ENCODE assay signal across 1 cellular context in the genomic region with DNA sequence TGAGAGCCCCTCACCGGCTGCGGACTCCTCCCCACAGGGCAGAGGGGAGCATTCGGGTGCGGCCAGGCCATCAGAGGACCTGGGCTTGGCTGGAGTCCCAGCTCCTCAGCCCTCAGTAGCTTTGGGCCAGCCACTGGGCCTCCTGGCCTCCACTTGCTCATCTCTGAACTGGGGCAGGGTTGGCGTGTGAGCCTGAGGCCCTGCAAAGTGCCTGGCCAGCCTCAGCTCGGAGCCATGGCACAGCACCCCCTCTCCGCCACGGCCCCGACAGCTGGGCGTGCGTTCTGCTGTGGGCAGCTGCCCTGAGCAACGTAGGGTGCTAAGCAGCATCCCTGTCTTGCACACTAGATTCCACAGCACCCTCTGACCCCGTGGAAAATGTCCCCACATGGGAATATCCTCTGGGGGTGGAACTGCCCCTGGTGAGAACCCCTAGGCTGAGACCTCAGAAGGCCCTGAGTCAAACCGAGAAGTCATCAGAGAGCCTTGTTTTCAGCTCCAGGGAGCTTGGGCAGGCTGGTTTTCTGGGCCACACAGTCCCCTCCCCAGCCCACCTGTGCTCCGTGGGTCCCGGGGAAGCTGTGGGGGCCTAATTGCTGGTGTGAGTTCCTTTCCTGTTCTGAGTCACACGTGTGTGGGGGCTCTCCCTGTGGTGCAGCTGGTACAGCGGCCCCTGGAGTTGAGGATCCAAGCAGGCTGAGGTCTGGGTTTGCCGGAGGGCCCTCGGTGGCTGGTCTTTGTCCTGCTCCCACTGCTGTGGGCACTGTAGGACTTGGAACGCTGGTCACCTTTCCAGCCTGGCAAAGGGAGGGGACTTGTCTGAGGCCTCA.
TF ChIP-seq lines count a peak whose summit lies in the region.

No MANE protein-coding gene starts in this region.

TF ChIP-seq in GM12878, 131 proteins besides CTCF, POLR2A, EP300 and RAD21 (continued from another document and continues in another):
- TF ChIP-seq, protein P1, sequence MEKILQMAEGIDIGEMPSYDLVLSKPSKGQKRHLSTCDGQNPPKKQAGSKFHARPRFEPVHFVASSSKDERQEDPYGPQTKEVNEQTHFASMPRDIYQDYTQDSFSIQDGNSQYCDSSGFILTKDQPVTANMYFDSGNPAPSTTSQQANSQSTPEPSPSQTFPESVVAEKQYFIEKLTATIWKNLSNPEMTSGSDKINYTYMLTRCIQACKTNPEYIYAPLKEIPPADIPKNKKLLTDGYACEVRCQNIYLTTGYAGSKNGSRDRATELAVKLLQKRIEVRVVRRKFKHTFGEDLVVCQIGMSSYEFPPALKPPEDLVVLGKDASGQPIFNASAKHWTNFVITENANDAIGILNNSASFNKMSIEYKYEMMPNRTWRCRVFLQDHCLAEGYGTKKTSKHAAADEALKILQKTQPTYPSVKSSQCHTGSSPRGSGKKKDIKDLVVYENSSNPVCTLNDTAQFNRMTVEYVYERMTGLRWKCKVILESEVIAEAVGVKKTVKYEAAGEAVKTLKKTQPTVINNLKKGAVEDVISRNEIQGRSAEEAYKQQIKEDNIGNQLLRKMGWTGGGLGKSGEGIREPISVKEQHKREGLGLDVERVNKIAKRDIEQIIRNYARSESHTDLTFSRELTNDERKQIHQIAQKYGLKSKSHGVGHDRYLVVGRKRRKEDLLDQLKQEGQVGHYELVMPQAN (conservative IDR thresholded peaks at IDR 0.05) = 0 out of 2 replicates have a peak, but pooled peaks have one; percentile 67
- TF ChIP-seq ZSCAN29 (IDR thresholded peaks at IDR 0.05) = peak; percentile 23; the same call in 1 of the 2 replicates
- peak; percentile 99 for TF ChIP-seq EED (IDR thresholded peaks at IDR 0.05; ENCODE audit: low read depth)
- TF ChIP-seq RUNX3 (IDR thresholded peaks at IDR 0.05; ENCODE audit: low read length) = no peak
- TF ChIP-seq MYC (IDR thresholded peaks at IDR 0.05; ENCODE audit: insufficient read depth, insufficient read length, insufficient replicate concordance, low read length, severe bottlenecking) = no peak
- TF ChIP-seq MTA2 (IDR thresholded peaks at IDR 0.05; ENCODE audit: low read depth) = peak; percentile 98
- peak; percentile 99 for TF ChIP-seq IRF4 (IDR thresholded peaks at IDR 0.05; ENCODE audit: low read depth, low read length)
- TF ChIP-seq SMAD1 (IDR thresholded peaks at IDR 0.05; ENCODE audit: low read depth, partially characterized antibody) = peak; percentile 44
- peak; percentile 88 for TF ChIP-seq CBFB (IDR thresholded peaks at IDR 0.05; ENCODE audit: low read depth)
- no peak for TF ChIP-seq NFIC (IDR thresholded peaks at IDR 0.05; ENCODE audit: low read depth, low read length)
- peak; percentile 100 for TF ChIP-seq DPF2 (IDR thresholded peaks at IDR 0.05)
- TF ChIP-seq IKZF1 (conservative IDR thresholded peaks at IDR 0.05) = peak; percentile 100
- TF ChIP-seq, protein P2, sequence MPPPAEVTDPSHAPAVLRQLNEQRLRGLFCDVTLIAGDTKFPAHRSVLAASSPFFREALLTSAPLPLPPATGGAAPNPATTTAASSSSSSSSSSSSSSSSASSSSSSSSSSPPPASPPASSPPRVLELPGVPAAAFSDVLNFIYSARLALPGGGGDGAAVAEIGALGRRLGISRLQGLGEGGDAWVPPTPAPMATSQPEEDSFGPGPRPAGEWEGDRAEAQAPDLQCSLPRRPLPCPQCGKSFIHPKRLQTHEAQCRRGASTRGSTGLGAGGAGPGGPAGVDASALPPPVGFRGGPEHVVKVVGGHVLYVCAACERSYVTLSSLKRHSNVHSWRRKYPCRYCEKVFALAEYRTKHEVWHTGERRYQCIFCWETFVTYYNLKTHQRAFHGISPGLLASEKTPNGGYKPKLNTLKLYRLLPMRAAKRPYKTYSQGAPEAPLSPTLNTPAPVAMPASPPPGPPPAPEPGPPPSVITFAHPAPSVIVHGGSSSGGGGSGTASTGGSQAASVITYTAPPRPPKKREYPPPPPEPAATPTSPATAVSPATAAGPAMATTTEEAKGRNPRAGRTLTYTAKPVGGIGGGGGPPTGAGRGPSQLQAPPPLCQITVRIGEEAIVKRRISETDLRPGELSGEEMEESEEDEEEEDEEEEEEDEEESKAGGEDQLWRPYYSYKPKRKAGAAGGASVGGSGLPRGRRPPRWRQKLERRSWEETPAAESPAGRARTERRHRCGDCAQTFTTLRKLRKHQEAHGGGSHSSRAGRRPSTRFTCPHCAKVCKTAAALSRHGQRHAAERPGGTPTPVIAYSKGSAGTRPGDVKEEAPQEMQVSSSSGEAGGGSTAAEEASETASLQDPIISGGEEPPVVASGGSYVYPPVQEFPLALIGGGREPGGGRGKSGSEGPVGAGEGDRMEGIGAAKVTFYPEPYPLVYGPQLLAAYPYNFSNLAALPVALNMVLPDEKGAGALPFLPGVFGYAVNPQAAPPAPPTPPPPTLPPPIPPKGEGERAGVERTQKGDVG (CRISPR knock-in tag; IDR thresholded peaks at IDR 0.05) = no peak
- peak; percentile 90 for TF ChIP-seq ATF7 (IDR thresholded peaks at IDR 0.05; ENCODE audit: low read depth)
- no peak for TF ChIP-seq CREB1 (IDR thresholded peaks at IDR 0.05; ENCODE audit: low read depth)
- TF ChIP-seq EZH2 (IDR thresholded peaks at IDR 0.05; ENCODE audit: borderline replicate concordance, control insufficient read depth, low read depth, low read length) = no peak
- TF ChIP-seq FOS (IDR thresholded peaks at IDR 0.05; ENCODE audit: borderline replicate concordance, extremely low read depth, insufficient read length) = no peak
- TF ChIP-seq SP1 (IDR thresholded peaks at IDR 0.05; ENCODE audit: low read depth, low read length) = peak; percentile 87
- TF ChIP-seq TCF12 (IDR thresholded peaks at IDR 0.05; ENCODE audit: low read depth, low read length) = peak; percentile 100
- TF ChIP-seq TBL1XR1 (IDR thresholded peaks at IDR 0.05; ENCODE audit: low read depth, low read length) = peak; percentile 98
- TF ChIP-seq ZNF24 (IDR thresholded peaks at IDR 0.05) = 0 out of 2 replicates have a peak, but pooled peaks have one; percentile 24
- no peak for TF ChIP-seq GABPA (IDR thresholded peaks at IDR 0.05; ENCODE audit: low read depth)
- TF ChIP-seq, protein P3, sequence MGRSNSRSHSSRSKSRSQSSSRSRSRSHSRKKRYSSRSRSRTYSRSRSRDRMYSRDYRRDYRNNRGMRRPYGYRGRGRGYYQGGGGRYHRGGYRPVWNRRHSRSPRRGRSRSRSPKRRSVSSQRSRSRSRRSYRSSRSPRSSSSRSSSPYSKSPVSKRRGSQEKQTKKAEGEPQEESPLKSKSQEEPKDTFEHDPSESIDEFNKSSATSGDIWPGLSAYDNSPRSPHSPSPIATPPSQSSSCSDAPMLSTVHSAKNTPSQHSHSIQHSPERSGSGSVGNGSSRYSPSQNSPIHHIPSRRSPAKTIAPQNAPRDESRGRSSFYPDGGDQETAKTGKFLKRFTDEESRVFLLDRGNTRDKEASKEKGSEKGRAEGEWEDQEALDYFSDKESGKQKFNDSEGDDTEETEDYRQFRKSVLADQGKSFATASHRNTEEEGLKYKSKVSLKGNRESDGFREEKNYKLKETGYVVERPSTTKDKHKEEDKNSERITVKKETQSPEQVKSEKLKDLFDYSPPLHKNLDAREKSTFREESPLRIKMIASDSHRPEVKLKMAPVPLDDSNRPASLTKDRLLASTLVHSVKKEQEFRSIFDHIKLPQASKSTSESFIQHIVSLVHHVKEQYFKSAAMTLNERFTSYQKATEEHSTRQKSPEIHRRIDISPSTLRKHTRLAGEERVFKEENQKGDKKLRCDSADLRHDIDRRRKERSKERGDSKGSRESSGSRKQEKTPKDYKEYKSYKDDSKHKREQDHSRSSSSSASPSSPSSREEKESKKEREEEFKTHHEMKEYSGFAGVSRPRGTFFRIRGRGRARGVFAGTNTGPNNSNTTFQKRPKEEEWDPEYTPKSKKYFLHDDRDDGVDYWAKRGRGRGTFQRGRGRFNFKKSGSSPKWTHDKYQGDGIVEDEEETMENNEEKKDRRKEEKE (IDR thresholded peaks at IDR 0.05) = no peak
- no peak for TF ChIP-seq CBX5 (IDR thresholded peaks at IDR 0.05; ENCODE audit: low read depth)
- no peak; a peak in 1 of 4 replicates for TF ChIP-seq CEBPB (IDR thresholded peaks at IDR 0.05; ENCODE audit: borderline replicate concordance in 1 of 2, low read depth in 2 of 2, low read length in 2 of 2)
- 0 out of 2 replicates have a peak, but pooled peaks have one; percentile 76 for TF ChIP-seq CHD1 (IDR thresholded peaks at IDR 0.05; ENCODE audit: low read depth, low read length)
- no peak for TF ChIP-seq PAX8 (IDR thresholded peaks at IDR 0.05)
- TF ChIP-seq, protein P4, sequence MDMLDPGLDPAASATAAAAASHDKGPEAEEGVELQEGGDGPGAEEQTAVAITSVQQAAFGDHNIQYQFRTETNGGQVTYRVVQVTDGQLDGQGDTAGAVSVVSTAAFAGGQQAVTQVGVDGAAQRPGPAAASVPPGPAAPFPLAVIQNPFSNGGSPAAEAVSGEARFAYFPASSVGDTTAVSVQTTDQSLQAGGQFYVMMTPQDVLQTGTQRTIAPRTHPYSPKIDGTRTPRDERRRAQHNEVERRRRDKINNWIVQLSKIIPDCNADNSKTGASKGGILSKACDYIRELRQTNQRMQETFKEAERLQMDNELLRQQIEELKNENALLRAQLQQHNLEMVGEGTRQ (IDR thresholded peaks at IDR 0.05; ENCODE audit: borderline replicate concordance, low read depth, low read length) = no peak
- TF ChIP-seq POLR2AphosphoS5 (IDR thresholded peaks at IDR 0.05; ENCODE audit: low read length) = peak; percentile 76
- TF ChIP-seq FOXM1 (IDR thresholded peaks at IDR 0.05; ENCODE audit: low read depth, low read length) = no peak
- TF ChIP-seq SUPT20H (IDR thresholded peaks at IDR 0.05; ENCODE audit: borderline replicate concordance, control insufficient read depth, low read depth, low read length) = no peak
- TF ChIP-seq BMI1 (IDR thresholded peaks at IDR 0.05; ENCODE audit: borderline replicate concordance) = peak; percentile 76; the same call in 1 of the 2 replicates
- TF ChIP-seq NRF1 (conservative IDR thresholded peaks at IDR 0.05; ENCODE audit: low read depth, low read length) = no peak
- no peak for TF ChIP-seq RBBP5 (conservative IDR thresholded peaks at IDR 0.05)
- TF ChIP-seq YY1 (IDR thresholded peaks at IDR 0.05; ENCODE audit: low read depth, low read length) = 0 out of 2 replicates have a peak, but pooled peaks have one; percentile 69
- peak; percentile 100 for TF ChIP-seq TCF3 (IDR thresholded peaks at IDR 0.05; ENCODE audit: borderline replicate concordance, insufficient read depth, low read depth, low read length)
- no peak for TF ChIP-seq KAT2A (conservative IDR thresholded peaks at IDR 0.05; ENCODE audit: control insufficient read depth, low read depth, low read length)
- TF ChIP-seq SMARCA5 (IDR thresholded peaks at IDR 0.05) = peak; percentile 69
- peak; percentile 98 for TF ChIP-seq PAX5 (IDR thresholded peaks at IDR 0.05; ENCODE audit: borderline replicate concordance, low read depth, low read length)
- no peak for TF ChIP-seq NFYA (IDR thresholded peaks at IDR 0.05; ENCODE audit: borderline replicate concordance, low read depth, low read length)
- peak; percentile 99 for TF ChIP-seq BCL11A (IDR thresholded peaks at IDR 0.05; ENCODE audit: low read depth, low read length)
- TF ChIP-seq, protein P5, sequence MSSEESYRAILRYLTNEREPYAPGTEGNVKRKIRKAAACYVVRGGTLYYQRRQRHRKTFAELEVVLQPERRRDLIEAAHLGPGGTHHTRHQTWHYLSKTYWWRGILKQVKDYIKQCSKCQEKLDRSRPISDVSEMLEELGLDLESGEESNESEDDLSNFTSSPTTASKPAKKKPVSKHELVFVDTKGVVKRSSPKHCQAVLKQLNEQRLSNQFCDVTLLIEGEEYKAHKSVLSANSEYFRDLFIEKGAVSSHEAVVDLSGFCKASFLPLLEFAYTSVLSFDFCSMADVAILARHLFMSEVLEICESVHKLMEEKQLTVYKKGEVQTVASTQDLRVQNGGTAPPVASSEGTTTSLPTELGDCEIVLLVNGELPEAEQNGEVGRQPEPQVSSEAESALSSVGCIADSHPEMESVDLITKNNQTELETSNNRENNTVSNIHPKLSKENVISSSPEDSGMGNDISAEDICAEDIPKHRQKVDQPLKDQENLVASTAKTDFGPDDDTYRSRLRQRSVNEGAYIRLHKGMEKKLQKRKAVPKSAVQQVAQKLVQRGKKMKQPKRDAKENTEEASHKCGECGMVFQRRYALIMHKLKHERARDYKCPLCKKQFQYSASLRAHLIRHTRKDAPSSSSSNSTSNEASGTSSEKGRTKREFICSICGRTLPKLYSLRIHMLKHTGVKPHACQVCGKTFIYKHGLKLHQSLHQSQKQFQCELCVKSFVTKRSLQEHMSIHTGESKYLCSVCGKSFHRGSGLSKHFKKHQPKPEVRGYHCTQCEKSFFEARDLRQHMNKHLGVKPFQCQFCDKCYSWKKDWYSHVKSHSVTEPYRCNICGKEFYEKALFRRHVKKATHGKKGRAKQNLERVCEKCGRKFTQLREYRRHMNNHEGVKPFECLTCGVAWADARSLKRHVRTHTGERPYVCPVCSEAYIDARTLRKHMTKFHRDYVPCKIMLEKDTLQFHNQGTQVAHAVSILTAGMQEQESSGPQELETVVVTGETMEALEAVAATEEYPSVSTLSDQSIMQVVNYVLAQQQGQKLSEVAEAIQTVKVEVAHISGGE (CRISPR knock-in tag; IDR thresholded peaks at IDR 0.05) = no peak
- TF ChIP-seq ZNF274 (IDR thresholded peaks at IDR 0.05; ENCODE audit: insufficient read depth, insufficient read length) = no peak
- peak; percentile 97 for TF ChIP-seq JUNB (IDR thresholded peaks at IDR 0.05)
- TF ChIP-seq MTA3 (IDR thresholded peaks at IDR 0.05; ENCODE audit: borderline replicate concordance, low read length) = no peak
- peak; percentile 41; the same call in 1 of the 2 replicates for TF ChIP-seq SMC3 (IDR thresholded peaks at IDR 0.05; ENCODE audit: borderline replicate concordance, low read length)
- TF ChIP-seq MEF2A (IDR thresholded peaks at IDR 0.05; ENCODE audit: insufficient read depth, low read depth, low read length) = peak; percentile 85
- TF ChIP-seq NR2F1 (conservative IDR thresholded peaks at IDR 0.05) = peak; percentile 96
